ENCODE assay signal across 24 cellular contexts in the genomic region with DNA sequence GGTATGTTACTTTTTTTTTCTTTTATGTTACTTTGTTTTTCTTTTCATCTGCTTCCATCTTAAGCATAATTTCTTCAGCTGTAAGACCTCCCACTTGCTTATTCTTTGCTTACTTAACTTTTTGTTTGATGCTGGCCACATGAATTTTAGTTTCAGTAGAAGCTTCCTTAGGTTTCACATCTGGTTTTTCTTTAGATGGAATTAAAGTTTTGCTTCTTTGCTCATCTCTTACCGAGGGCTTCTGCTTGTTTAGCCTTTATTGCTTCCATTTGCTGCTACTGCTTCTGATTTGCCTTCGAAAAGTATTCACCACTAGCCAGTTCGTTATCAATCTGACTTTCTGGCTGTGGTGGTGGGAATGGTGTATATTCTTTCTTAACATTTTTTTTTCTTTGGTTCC.
"Had no signal": no experiment of that assay in that cellular context is flagged by ENCODE, and none has a peak within 500 bp of the region (broad histone marks: within the 10 kb centered on the region; RNA-seq: fewer than 3 reads in every experiment).

No MANE protein-coding gene starts in this region.

- H3K4me3 ChIP-seq: adrenal gland, MG63 had no signal

- H3K27ac Mint-ChIP-seq: activated CD4-positive, alpha-beta memory T cell treated with anti-CD3 and anti-CD28 coated beads, Interleukin-2, amount 10 ng/mL, durations not matched to agents 7 days and 5 days; activated CD4-positive, alpha-beta T cell treated with anti-CD3 and anti-CD28 coated beads for 36 hours; activated naive CD4-positive, alpha-beta T cell treated with anti-CD3 and anti-CD28 coated beads for 36 hours; activated naive CD8-positive, alpha-beta T cell treated with anti-CD3 and anti-CD28 coated beads for 36 hours; activated T-helper 1 cell treated with anti-CD3 and anti-CD28 coated beads, Interleukin-12 subunit alpha, Interleukin-12 subunit beta, Interleukin-2, Interleukin-4 antibody, amounts not matched to agents 30 ng/mL and 10 ng/mL and 1 ng/mL, durations not matched to agents 14 hours and 24 hours and 36 hours; IgD-negative memory B cell had no signal

- H3K9me3 Mint-ChIP-seq: activated CD4-positive, alpha-beta memory T cell treated with anti-CD3 and anti-CD28 coated beads, Interleukin-2, amount 10 ng/mL, durations not matched to agents 7 days and 5 days; activated naive CD4-positive, alpha-beta T cell treated with anti-CD3 and anti-CD28 coated beads for 36 hours; activated naive CD8-positive, alpha-beta T cell treated with anti-CD3 and anti-CD28 coated beads for 36 hours; activated T-helper 1 cell treated with anti-CD3 and anti-CD28 coated beads, Interleukin-12 subunit alpha, Interleukin-12 subunit beta, Interleukin-2, Interleukin-4 antibody, amounts not matched to agents 30 ng/mL and 10 ng/mL and 1 ng/mL, durations not matched to agents 14 hours and 24 hours and 36 hours; IgD-negative memory B cell had no signal

- H3K4me1 ChIP-seq: adrenal gland had no signal

- H3K27me3 Mint-ChIP-seq: activated CD4-positive, alpha-beta memory T cell treated with anti-CD3 and anti-CD28 coated beads, Interleukin-2, amount 10 ng/mL, durations not matched to agents 7 days and 5 days; activated CD4-positive, alpha-beta T cell treated with anti-CD3 and anti-CD28 coated beads for 36 hours; activated naive CD8-positive, alpha-beta T cell treated with anti-CD3 and anti-CD28 coated beads for 36 hours; IgD-negative memory B cell had no signal

- H3K4me3 Mint-ChIP-seq: activated CD4-positive, alpha-beta memory T cell treated with anti-CD3 and anti-CD28 coated beads, Interleukin-2, amount 10 ng/mL, durations not matched to agents 7 days and 5 days; activated CD4-positive, alpha-beta T cell treated with anti-CD3 and anti-CD28 coated beads for 36 hours; activated naive CD4-positive, alpha-beta T cell treated with anti-CD3 and anti-CD28 coated beads for 36 hours; activated naive CD8-positive, alpha-beta T cell treated with anti-CD3 and anti-CD28 coated beads for 36 hours; activated T-helper 1 cell treated with anti-CD3 and anti-CD28 coated beads, Interleukin-12 subunit alpha, Interleukin-12 subunit beta, Interleukin-2, Interleukin-4 antibody, amounts not matched to agents 30 ng/mL and 10 ng/mL and 1 ng/mL, durations not matched to agents 14 hours and 24 hours and 36 hours; IgD-negative memory B cell had no signal

- H3K9me3 ChIP-seq: adrenal gland, MG63 had no signal

- H3K27me3 ChIP-seq: adrenal gland, MG63 had no signal

- H3K27ac ChIP-seq: adrenal gland, VCaP had no signal

- DNase-seq: activated CD4-positive, alpha-beta memory T cell treated with anti-CD3 and anti-CD28 coated beads, Interleukin-2, amount 10 ng/mL, durations not matched to agents 7 days and 5 days; activated CD4-positive, alpha-beta T cell treated with anti-CD3 and anti-CD28 coated beads for 36 hours; activated CD4-positive, alpha-beta T cell treated with anti-CD3 and anti-CD28 coated beads, Interleukin-2, amount 50 U/mL, for 1 hour; activated CD8-positive, alpha-beta memory T cell treated with anti-CD3 and anti-CD28 coated beads, Interleukin-2, amount 50 U/mL, for 4 hours; activated effector memory CD4-positive, alpha-beta T cell treated with Interleukin-2 at 50 U/mL for 16 hours; activated naive CD4-positive, alpha-beta T cell treated with anti-CD3 and anti-CD28 coated beads for 36 hours; activated naive CD8-positive, alpha-beta T cell treated with anti-CD3 and anti-CD28 coated beads for 36 hours; adrenal gland; anterior cingulate cortex; cerebellar nuclear complex; MG63; NCI-H1105 treated with DMSO at 0.1 percent for 48 hours; NCI-H146; NCI-H1930; NCI-H2107; NCI-H2171 treated with DMSO at 0.1 percent for 48 hours; NCI-H226; NCI-H526; NCI-H774; SIG-M5; T-helper 1 cell had no signal
